In the genomic region with DNA sequence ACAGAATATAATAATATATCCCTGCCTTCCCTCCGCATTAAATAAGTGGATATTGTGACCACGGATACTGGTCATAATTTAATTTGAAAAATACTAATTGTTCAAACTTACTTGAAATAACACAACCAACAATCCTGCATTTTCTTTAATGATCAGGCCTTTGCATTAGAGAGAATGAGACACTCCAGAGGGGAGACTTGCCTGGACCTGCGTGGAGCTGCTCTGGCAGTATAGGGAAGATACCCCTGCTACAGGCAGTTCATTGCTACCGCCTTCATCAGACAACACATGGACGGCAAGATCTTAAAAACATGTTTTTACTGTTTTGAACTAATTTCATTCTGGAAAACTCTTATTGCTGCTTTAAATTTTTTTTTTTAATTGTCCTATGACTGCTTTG, we compare ENCODE assay signal across 26 cellular contexts.
"Had no signal": no experiment of that assay in that cellular context is flagged by ENCODE, and none has a peak within 500 bp of the region (broad histone marks: within the 10 kb centered on the region; RNA-seq: fewer than 3 reads in every experiment).

No MANE protein-coding gene starts in this region.

- H3K27ac ChIP-seq: adrenal gland, left lung, lower lobe of right lung, right atrium auricular region, suprapubic skin, tibial artery had no signal

- H3K36me3 ChIP-seq: adrenal gland, esophagus muscularis mucosa, left lung, lower lobe of right lung, right atrium auricular region, suprapubic skin, tibial artery had no signal

- H3K36me3 Mint-ChIP-seq: activated CD8-positive, alpha-beta memory T cell treated with anti-CD3 and anti-CD28 coated beads, Interleukin-2, amount 10 ng/mL, durations not matched to agents 7 days and 5 days; activated naive CD8-positive, alpha-beta T cell treated with anti-CD3 and anti-CD28 coated beads for 36 hours; brain; natural killer cell had no signal

- H3K27ac Mint-ChIP-seq: activated CD4-positive, alpha-beta T cell treated with anti-CD3 and anti-CD28 coated beads for 36 hours; activated CD8-positive, alpha-beta memory T cell treated with anti-CD3 and anti-CD28 coated beads, Interleukin-2, amount 10 ng/mL, durations not matched to agents 7 days and 5 days; activated CD8-positive, alpha-beta T cell treated with anti-CD3 and anti-CD28 coated beads, Interleukin-2, amount 10 ng/mL, durations not matched to agents 7 days and 5 days; activated naive CD4-positive, alpha-beta T cell treated with anti-CD3 and anti-CD28 coated beads for 36 hours; activated naive CD8-positive, alpha-beta T cell treated with anti-CD3 and anti-CD28 coated beads for 36 hours; brain; effector memory CD8-positive, alpha-beta T cell; natural killer cell; T-helper 2 cell treated with Interferon-gamma antibody and Interleukin-4, amounts not matched to agents 5 μg/mL and 100 μg/mL, for 36 hours had no signal

- H3K4me1 Mint-ChIP-seq: activated CD4-positive, alpha-beta T cell treated with anti-CD3 and anti-CD28 coated beads for 36 hours; activated CD8-positive, alpha-beta memory T cell treated with anti-CD3 and anti-CD28 coated beads, Interleukin-2, amount 10 ng/mL, durations not matched to agents 7 days and 5 days; activated naive CD8-positive, alpha-beta T cell treated with anti-CD3 and anti-CD28 coated beads for 36 hours; brain; natural killer cell had no signal

- H3K4me3 Mint-ChIP-seq: activated CD4-positive, alpha-beta T cell treated with anti-CD3 and anti-CD28 coated beads for 36 hours; activated CD8-positive, alpha-beta memory T cell treated with anti-CD3 and anti-CD28 coated beads, Interleukin-2, amount 10 ng/mL, durations not matched to agents 7 days and 5 days; activated CD8-positive, alpha-beta T cell treated with anti-CD3 and anti-CD28 coated beads, Interleukin-2, amount 10 ng/mL, durations not matched to agents 7 days and 5 days; activated naive CD4-positive, alpha-beta T cell treated with anti-CD3 and anti-CD28 coated beads for 36 hours; activated naive CD8-positive, alpha-beta T cell treated with anti-CD3 and anti-CD28 coated beads for 36 hours; brain; effector memory CD8-positive, alpha-beta T cell; natural killer cell; T-helper 2 cell treated with Interferon-gamma antibody and Interleukin-4, amounts not matched to agents 5 μg/mL and 100 μg/mL, for 36 hours had no signal

- H3K4me3 ChIP-seq: adrenal gland, esophagus muscularis mucosa, left lung, lower lobe of right lung, right atrium auricular region, suprapubic skin, tibial artery had no signal

- H3K4me1 ChIP-seq: adrenal gland, left lung, lower lobe of right lung, right atrium auricular region, tibial artery had no signal

- H3K27me3 ChIP-seq: adrenal gland, esophagus muscularis mucosa, left lung, right atrium auricular region, suprapubic skin, tibial artery had no signal

- H3K9me3 Mint-ChIP-seq: activated naive CD4-positive, alpha-beta T cell treated with anti-CD3 and anti-CD28 coated beads for 36 hours; activated naive CD8-positive, alpha-beta T cell treated with anti-CD3 and anti-CD28 coated beads for 36 hours; brain; effector memory CD8-positive, alpha-beta T cell; T-helper 2 cell treated with Interferon-gamma antibody and Interleukin-4, amounts not matched to agents 5 μg/mL and 100 μg/mL, for 36 hours had no signal

- H3K27me3 Mint-ChIP-seq: activated CD8-positive, alpha-beta memory T cell treated with anti-CD3 and anti-CD28 coated beads, Interleukin-2, amount 10 ng/mL, durations not matched to agents 7 days and 5 days; brain had no signal

- DNase-seq: activated CD4-positive, alpha-beta T cell treated with anti-CD3 and anti-CD28 coated beads for 36 hours; activated CD4-positive, CD25-positive, alpha-beta regulatory T cell; activated CD8-positive, alpha-beta memory T cell treated with anti-CD3 and anti-CD28 coated beads, Interleukin-2, amount 10 ng/mL, durations not matched to agents 7 days and 5 days; activated CD8-positive, alpha-beta T cell treated with anti-CD3 and anti-CD28 coated beads, Interleukin-2, amount 10 ng/mL, durations not matched to agents 7 days and 5 days; activated naive CD4-positive, alpha-beta T cell treated with anti-CD3 and anti-CD28 coated beads for 36 hours; activated naive CD8-positive, alpha-beta T cell treated with anti-CD3 and anti-CD28 coated beads for 36 hours; activated T-cell treated with anti-CD3 and anti-CD28 coated beads, Interleukin-2, amount 50 U/mL, for 48 hours; adrenal gland; aorta; caudate nucleus; cortex of kidney; effector memory CD8-positive, alpha-beta T cell; left lung; lower lobe of right lung; mesendoderm; natural killer cell; stimulated activated CD4-positive, alpha-beta T cell treated with anti-CD3 and anti-CD28 coated beads, Interleukin-15, amount 100 ng/mL, for 24 hours; stimulated activated CD4-positive, alpha-beta T cell treated with anti-CD3 and anti-CD28 coated beads, Interleukin-2, amount 100 ng/mL, for 24 hours; stimulated activated naive CD4-positive, alpha-beta T cell; tibial artery had no signal

- FAIRE-seq: frontal cortex had no signal

- ATAC-seq: activated CD4-positive, alpha-beta T cell treated with anti-CD3 and anti-CD28 coated beads for 36 hours; activated CD8-positive, alpha-beta memory T cell treated with anti-CD3 and anti-CD28 coated beads, Interleukin-2, amount 10 ng/mL, durations not matched to agents 7 days and 5 days; activated CD8-positive, alpha-beta T cell treated with anti-CD3 and anti-CD28 coated beads, Interleukin-2, amount 10 ng/mL, durations not matched to agents 7 days and 5 days; effector memory CD8-positive, alpha-beta T cell; left lung; lower lobe of right lung; natural killer cell had no signal

- H3K9me3 ChIP-seq: adrenal gland, esophagus muscularis mucosa, left lung, lower lobe of right lung, right atrium auricular region, suprapubic skin, tibial artery had no signal
